In the genomic region with DNA sequence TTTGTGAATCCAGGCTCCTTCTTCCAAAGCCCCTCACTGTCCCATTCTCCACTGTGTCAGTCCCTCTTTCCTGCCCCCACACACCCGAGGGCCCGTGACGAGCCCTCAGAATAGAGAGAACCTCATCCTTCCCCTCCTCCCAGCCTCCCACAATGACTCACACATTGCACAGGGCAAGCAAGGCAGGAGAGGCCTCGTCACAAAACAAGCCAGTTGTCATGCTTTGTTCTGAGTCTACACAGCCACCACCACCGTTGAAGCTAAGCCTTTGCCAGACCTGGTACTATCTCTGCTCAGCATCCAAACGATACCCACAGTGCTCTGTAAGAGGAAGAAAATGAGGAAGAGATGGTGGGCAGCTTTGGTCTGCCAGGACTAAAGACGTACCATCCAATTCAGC, we compare ENCODE assay signal across 15 cellular contexts.
A peak's percentile ranks its signal among the peaks of the same experiment; 100 is the strongest.
DNase-seq lines count a peak whose midpoint lies in the region; ATAC-seq and TF ChIP-seq lines count a peak whose summit lies in the region.
"Had no signal": no experiment of that assay in that cellular context is flagged by ENCODE, and none has a peak within 500 bp of the region (broad histone marks: within the 10 kb centered on the region; RNA-seq: fewer than 3 reads in every experiment).

No MANE protein-coding gene starts in this region.

- H3K27ac ChIP-seq in Karpas-422 (ENCODE audit: low read length): no peak overlapping the region
- H3K27ac ChIP-seq: ovary, testis, WERI-Rb-1 had no signal

- H3K9me3 Mint-ChIP-seq in mesothelial cell of epicardium (no peaks in the 10 kb centered on the region), chondrocyte (ENCODE audit: low read depth) (no peaks in the 10 kb centered on the region)

- peak overlapping the region; percentile 2 for H3K27ac Mint-ChIP-seq in mesothelial cell of epicardium
- H3K27ac Mint-ChIP-seq in chondrocyte (ENCODE audit: unreplicated experiment): no peak overlapping the region
- H3K27ac Mint-ChIP-seq: activated naive CD8-positive, alpha-beta T cell had no signal

- H3K4me1 ChIP-seq in Karpas-422 (ENCODE audit: low read length) (no peaks in the 10 kb centered on the region), adipocyte (ENCODE audit: control insufficient read depth, insufficient read depth, low read length) (no peaks in the 10 kb centered on the region)
- H3K4me1 ChIP-seq: testis had no signal

- H4K20me1 ChIP-seq in Karpas-422 (ENCODE audit: insufficient read depth, low read depth, low read length): no peaks in the 10 kb centered on the region

- no peak for TF ChIP-seq CTCF in mesothelial cell of epicardium (IDR thresholded peaks at IDR 0.05; ENCODE audit: unreplicated experiment)
- no peak for TF ChIP-seq CTCF in chondrocyte (IDR thresholded peaks at IDR 0.05)

- H3K36me3 ChIP-seq in Karpas-422 (ENCODE audit: insufficient read depth, low read length): no peaks in the 10 kb centered on the region
- no peaks in the 10 kb centered on the region for H3K36me3 ChIP-seq in adipocyte (ENCODE audit: control insufficient read depth, insufficient read depth, low read length, severe bottlenecking)
- H3K36me3 ChIP-seq: ovary, WERI-Rb-1 had no signal

- H3K9me3 ChIP-seq in Karpas-422 (ENCODE audit: low read length) (no peaks in the 10 kb centered on the region), adipocyte (ENCODE audit: control insufficient read depth, low read length) (no peaks in the 10 kb centered on the region)
- H3K9me3 ChIP-seq: ovary, testis had no signal

- no peaks in the 10 kb centered on the region for H3K9me2 ChIP-seq in Karpas-422 (replicated peaks; ENCODE audit: insufficient read depth, low read length)

- no peaks in the 10 kb centered on the region for H3K36me3 Mint-ChIP-seq in mesothelial cell of epicardium
- no peaks in the 10 kb centered on the region for H3K36me3 Mint-ChIP-seq in chondrocyte (ENCODE audit: low read depth)
- H3K36me3 Mint-ChIP-seq: activated naive CD8-positive, alpha-beta T cell had no signal

- DNase-seq in AG08395 (ENCODE audit: low spot score) (peak; percentile 12), Karpas-422 (peak; percentile 27), adipocyte (ENCODE audit: low read depth) (peak; percentile 25), mesothelial cell of epicardium (ENCODE audit: low spot score in 2 of 2, unreplicated experiment in 2 of 2) (no peak), chondrocyte (ENCODE audit: low spot score) (no peak), ecto neural progenitor cell (ENCODE audit: low spot score) (no peak), germinal center (ENCODE audit: low spot score) (no peak)
- DNase-seq: NK-92 treated with Interleukin-12 subunit alpha and Interleukin-12 subunit beta, amount 100 ng/mL, for 24 hours; ovary; stimulated activated CD4-positive, alpha-beta T cell treated with anti-CD3 and anti-CD28 coated beads, Interleukin-15, amount 100 ng/mL, for 24 hours; testis; WERI-Rb-1 had no signal

- H3K79me2 ChIP-seq in Karpas-422 (ENCODE audit: low read length): no peaks in the 10 kb centered on the region

- no peak overlapping the region for H2AFZ ChIP-seq in Karpas-422 (ENCODE audit: low read length)

- no peak overlapping the region for H3K4me2 ChIP-seq in Karpas-422 (ENCODE audit: low read depth, low read length, poor library complexity, severe bottlenecking)

- H3K27me3 ChIP-seq in Karpas-422 (ENCODE audit: low read length): no peaks in the 10 kb centered on the region
- no peaks in the 10 kb centered on the region for H3K27me3 ChIP-seq in adipocyte (replicated peaks; ENCODE audit: control insufficient read depth, insufficient read depth, low read length)
- H3K27me3 ChIP-seq: ovary, testis had no signal

- ATAC-seq in HG03159 (IDR thresholded peaks at IDR 0.05; ENCODE audit: unreplicated experiment): no peak

- H3K4me3 ChIP-seq in Karpas-422 (ENCODE audit: low read length) (no peak overlapping the region), adipocyte (ENCODE audit: low read length) (no peak overlapping the region)
- H3K4me3 ChIP-seq: lung, ovary, testis had no signal

- peaks cover 32% of the 10 kb centered on the region for H3K4me1 Mint-ChIP-seq in mesothelial cell of epicardium
- peaks cover 13% of the 10 kb centered on the region for H3K4me1 Mint-ChIP-seq in chondrocyte (ENCODE audit: low read depth)

- H3K4me3 Mint-ChIP-seq in mesothelial cell of epicardium: no peak overlapping the region
- H3K4me3 Mint-ChIP-seq in chondrocyte (ENCODE audit: unreplicated experiment): no peak overlapping the region
- H3K4me3 Mint-ChIP-seq: activated naive CD8-positive, alpha-beta T cell had no signal

- H3K9ac ChIP-seq in Karpas-422 (ENCODE audit: low read length) (no peak overlapping the region), adipocyte (ENCODE audit: low read length) (no peak overlapping the region)

- peaks cover 3% of the 10 kb centered on the region for H3K27me3 Mint-ChIP-seq in mesothelial cell of epicardium (ENCODE audit: low read depth)
- no peaks in the 10 kb centered on the region for H3K27me3 Mint-ChIP-seq in chondrocyte (ENCODE audit: low read depth)
- H3K27me3 Mint-ChIP-seq: activated naive CD8-positive, alpha-beta T cell had no signal

Comparison
In these comparisons a context has a peak if more than half of its experiments do, and no peak if none do; other contexts are left out.
1. DNase-seq: peak in AG08395 (single experiment), Karpas-422 (single experiment) and adipocyte (single experiment); none in mesothelial cell of epicardium (0 of 2), chondrocyte (single experiment), ecto neural progenitor cell (single experiment) and germinal center (single experiment).